31 cellular contexts compared by ENCODE assay signal in the genomic region with DNA sequence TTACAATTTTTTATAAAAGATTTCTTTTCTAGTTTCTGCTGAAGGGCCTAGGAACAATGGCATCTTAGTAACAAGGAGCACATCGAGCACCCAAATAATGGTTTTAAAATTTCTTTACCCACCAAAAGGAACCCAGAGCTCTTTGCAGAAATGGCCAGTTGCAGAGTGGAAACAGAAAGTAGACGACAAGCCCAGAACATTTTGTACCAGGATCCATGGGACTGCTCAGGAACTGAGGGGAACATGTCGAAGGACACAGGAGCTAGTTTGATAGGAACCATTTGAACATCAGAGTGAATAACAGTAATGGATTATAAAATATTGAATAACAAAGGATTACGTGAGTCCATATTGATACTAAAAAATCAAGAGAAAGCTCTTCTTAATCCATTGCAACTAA.
"Had no signal": no experiment of that assay in that cellular context is flagged by ENCODE, and none has a peak within 500 bp of the region (broad histone marks: within the 10 kb centered on the region; RNA-seq: fewer than 3 reads in every experiment).

No MANE protein-coding gene starts in this region.

- H3K4me1 ChIP-seq: colonic mucosa had no signal

- H3K4me3 ChIP-seq: body of pancreas, colonic mucosa, esophagus squamous epithelium, gastroesophageal sphincter had no signal

- H3K27me3 ChIP-seq: body of pancreas, colonic mucosa, esophagus squamous epithelium, gastroesophageal sphincter had no signal

- H3K9me3 ChIP-seq: body of pancreas, colonic mucosa, esophagus squamous epithelium, gastroesophageal sphincter had no signal

- FAIRE-seq: endometrium, endothelial cell of umbilical vein had no signal

- DNase-seq: activated CD4-positive, alpha-beta memory T cell treated with anti-CD3 and anti-CD28 coated beads for 36 hours; activated CD4-positive, alpha-beta T cell treated with anti-CD3 and anti-CD28 coated beads for 36 hours; activated CD4-positive, alpha-beta T cell treated with anti-CD3 and anti-CD28 coated beads, Interleukin-2, amount 10 ng/mL, durations not matched to agents 24 days and 14 days; activated CD4-positive, CD25-positive, alpha-beta regulatory T cell; activated CD4-positive, CD25-positive, alpha-beta regulatory T cell treated with anti-CD3 and anti-CD28 coated beads, Interleukin-2, amount 50 U/mL, for 72 hours; activated CD8-positive, alpha-beta memory T cell treated with anti-CD3 and anti-CD28 coated beads, Interleukin-2, amount 10 ng/mL, durations not matched to agents 7 days and 5 days; activated CD8-positive, alpha-beta memory T cell treated with anti-CD3 and anti-CD28 coated beads, Interleukin-2, amount 50 U/mL, for 4 hours; activated CD8-positive, alpha-beta T cell treated with anti-CD3 and anti-CD28 coated beads, Interleukin-2, amount 10 ng/mL, durations not matched to agents 7 days and 5 days; activated gamma-delta T cell; activated naive CD4-positive, alpha-beta T cell; activated naive CD4-positive, alpha-beta T cell treated with anti-CD3 and anti-CD28 coated beads, Interleukin-2, amount 10 ng/mL, durations not matched to agents 7 days and 5 days; activated naive CD8-positive, alpha-beta T cell treated with anti-CD3 and anti-CD28 coated beads, Interleukin-2, amount 10 ng/mL, durations not matched to agents 7 days and 5 days; activated T-cell treated with anti-CD3 and anti-CD28 coated beads, Interleukin-2, amount 50 U/mL, for 1 hour; activated T-cell treated with anti-CD3 and anti-CD28 coated beads, Interleukin-2, amount 50 U/mL, for 72 hours; amniotic stem cell; anterior cingulate cortex; body of pancreas; caudate nucleus; colonic mucosa; effector CD8-positive, alpha-beta T cell; esophagus squamous epithelium; foreskin melanocyte; SW 1271; T-cell; T-helper 9 cell; WERI-Rb-1 had no signal

- H3K36me3 ChIP-seq: colonic mucosa, esophagus squamous epithelium, gastroesophageal sphincter, WERI-Rb-1 had no signal

- ATAC-seq: activated CD4-positive, alpha-beta T cell treated with anti-CD3 and anti-CD28 coated beads for 36 hours; activated CD8-positive, alpha-beta memory T cell treated with anti-CD3 and anti-CD28 coated beads, Interleukin-2, amount 10 ng/mL, durations not matched to agents 7 days and 5 days; activated CD8-positive, alpha-beta T cell treated with anti-CD3 and anti-CD28 coated beads, Interleukin-2, amount 10 ng/mL, durations not matched to agents 7 days and 5 days; activated naive CD4-positive, alpha-beta T cell treated with anti-CD3 and anti-CD28 coated beads, Interleukin-2, amount 50 U/mL, for 72 hours; activated T-cell treated with anti-CD3 and anti-CD28 coated beads, Interleukin-2, amount 50 U/mL, for 72 hours; body of pancreas; gastroesophageal sphincter; T-cell had no signal

- H3K27ac ChIP-seq: body of pancreas, colonic mucosa, epithelial cell of prostate, esophagus squamous epithelium, gastroesophageal sphincter, WERI-Rb-1 had no signal
